In the genomic region with DNA sequence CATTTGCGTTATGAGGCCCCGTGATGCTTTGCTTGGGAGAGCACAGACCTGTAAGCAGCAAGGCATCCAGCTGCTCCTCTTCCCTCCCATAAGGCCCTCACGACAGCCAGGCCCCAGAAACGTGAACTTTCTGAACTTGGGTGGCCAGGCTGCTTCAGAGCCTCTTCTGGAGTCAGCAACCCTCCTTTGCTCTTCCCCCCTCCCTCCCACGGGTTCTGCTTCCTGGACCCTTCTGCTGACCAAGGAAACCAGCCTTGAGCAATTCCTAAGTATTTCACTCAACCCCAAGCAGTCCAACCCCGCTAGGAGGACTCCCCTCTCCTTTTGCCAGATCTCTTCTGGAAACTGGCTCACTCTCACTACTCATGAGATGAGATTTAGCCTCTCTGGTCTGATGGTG, we compare ENCODE assay signal across 11 cellular contexts.
DNase-seq lines count a peak whose midpoint lies in the region; ATAC-seq and TF ChIP-seq lines count a peak whose summit lies in the region.
"Had no signal": no experiment of that assay in that cellular context is flagged by ENCODE, and none has a peak within 500 bp of the region (broad histone marks: within the 10 kb centered on the region; RNA-seq: fewer than 3 reads in every experiment).

No MANE protein-coding gene starts in this region.

- H3K36me3 Mint-ChIP-seq in naive thymus-derived CD8-positive, alpha-beta T cell: no peaks in the 10 kb centered on the region
- H3K36me3 Mint-ChIP-seq in WTC11: no peaks in the 10 kb centered on the region

- peaks cover 13 to 28% (median 21%) of the 10 kb centered on the region in 4 donors for H3K4me1 Mint-ChIP-seq in naive thymus-derived CD8-positive, alpha-beta T cell
- peaks cover 8% of the 10 kb centered on the region for H3K4me1 Mint-ChIP-seq in WTC11

- H3K27me3 Mint-ChIP-seq in naive thymus-derived CD8-positive, alpha-beta T cell: no peaks in the 10 kb centered on the region
- no peaks in the 10 kb centered on the region for H3K27me3 Mint-ChIP-seq in WTC11 (ENCODE audit: low read depth)

- DNase-seq in cerebellar cortex (ENCODE audit: low spot score) (peak; percentile 48), left kidney (ENCODE audit: low read depth, low spot score) (peak; percentile 57), smooth muscle cell of the brain vasculature (ENCODE audit: low read depth, low spot score) (peak; percentile 69), NCI-H128 (lab: John Stamatoyannopoulos, UW; ENCODE audit: unreplicated experiment) (no peak), NCI-H69 (lab: John Stamatoyannopoulos, UW) (no peak), WTC11 (ENCODE audit: low spot score) (no peak)
- DNase-seq in naive thymus-derived CD8-positive, alpha-beta T cell: no peak
- DNase-seq: effector CD4-positive, alpha-beta T cell; stimulated activated CD4-positive, alpha-beta T cell treated with anti-CD3 and anti-CD28 coated beads, Interleukin-1b, Interleukin-23, amount 100 ng/mL, for 48 hours had no signal

- no peak for ATAC-seq in naive thymus-derived CD8-positive, alpha-beta T cell
- no peak for ATAC-seq in WTC11

- POLR2A ChIA-PET in naive thymus-derived CD8-positive, alpha-beta T cell (lab: Charles Lee): interaction anchor here (7.3 kb wide), 1 partner anchor 7 kb away, joined by 51 read pairs; no protein-coding TSS in a partner anchor
- POLR2A ChIA-PET in WTC11 (lab: Charles Lee): no interaction called here

- peak overlapping the region; percentile 99 for H3K27ac ChIP-seq in KOPT-K1 (ENCODE audit: low read depth, low read length, poor library complexity, severe bottlenecking)
- H3K27ac ChIP-seq: SK-N-MC had no signal

- peak overlapping the region in 3 of 10 donors; percentile 53 to 75 (median 75) for H3K27ac Mint-ChIP-seq in naive thymus-derived CD8-positive, alpha-beta T cell
- H3K27ac Mint-ChIP-seq in WTC11: no peak overlapping the region

- no peaks in the 10 kb centered on the region for H3K36me3 ChIP-seq in KOPT-K1 (ENCODE audit: insufficient read depth, low read length)

- CTCF ChIA-PET in WTC11 (lab: Charles Lee): no interaction called here

- no peaks in the 10 kb centered on the region for H3K9me3 ChIP-seq in KOPT-K1 (ENCODE audit: insufficient read depth, low read length, poor library complexity, severe bottlenecking)

- H3K4me3 Mint-ChIP-seq in naive thymus-derived CD8-positive, alpha-beta T cell: peak overlapping the region in 3 of 10 donors; percentile 10 to 46 (median 21)
- no peak overlapping the region for H3K4me3 Mint-ChIP-seq in WTC11

- no peak for TF ChIP-seq CTCF in WTC11 (IDR thresholded peaks at IDR 0.05)

- peaks cover 0 to 7% (median 0%) of the 10 kb centered on the region in 9 donors for H3K9me3 Mint-ChIP-seq in naive thymus-derived CD8-positive, alpha-beta T cell
- no peaks in the 10 kb centered on the region for H3K9me3 Mint-ChIP-seq in WTC11

TF ChIP-seq in WTC11, 78 proteins besides CTCF, POLR2A, EP300 and RAD21:
- TF ChIP-seq ERG (CRISPR knock-in tag; IDR thresholded peaks at IDR 0.05): no peak
- no peak for TF ChIP-seq HMGA2 (CRISPR knock-in tag; IDR thresholded peaks at IDR 0.05)
- TF ChIP-seq, protein P1, sequence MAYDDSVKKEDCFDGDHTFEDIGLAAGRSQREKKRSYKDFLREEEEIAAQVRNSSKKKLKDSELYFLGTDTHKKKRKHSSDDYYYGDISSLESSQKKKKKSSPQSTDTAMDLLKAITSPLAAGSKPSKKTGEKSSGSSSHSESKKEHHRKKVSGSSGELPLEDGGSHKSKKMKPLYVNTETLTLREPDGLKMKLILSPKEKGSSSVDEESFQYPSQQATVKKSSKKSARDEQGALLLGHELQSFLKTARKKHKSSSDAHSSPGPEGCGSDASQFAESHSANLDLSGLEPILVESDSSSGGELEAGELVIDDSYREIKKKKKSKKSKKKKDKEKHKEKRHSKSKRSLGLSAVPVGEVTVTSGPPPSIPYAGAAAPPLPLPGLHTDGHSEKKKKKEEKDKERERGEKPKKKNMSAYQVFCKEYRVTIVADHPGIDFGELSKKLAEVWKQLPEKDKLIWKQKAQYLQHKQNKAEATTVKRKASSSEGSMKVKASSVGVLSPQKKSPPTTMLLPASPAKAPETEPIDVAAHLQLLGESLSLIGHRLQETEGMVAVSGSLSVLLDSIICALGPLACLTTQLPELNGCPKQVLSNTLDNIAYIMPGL (CRISPR knock-in tag; IDR thresholded peaks at IDR 0.05): no peak
- TF ChIP-seq RELA (CRISPR knock-in tag; IDR thresholded peaks at IDR 0.05; ENCODE audit: borderline replicate concordance): no peak
- TF ChIP-seq SOX15 (CRISPR knock-in tag; IDR thresholded peaks at IDR 0.05): no peak
- no peak for TF ChIP-seq PRRX2 (CRISPR knock-in tag; IDR thresholded peaks at IDR 0.05)
- no peak for TF ChIP-seq ZNF423 (CRISPR knock-in tag; IDR thresholded peaks at IDR 0.05)
- no peak for TF ChIP-seq KAT7 (CRISPR knock-in tag; IDR thresholded peaks at IDR 0.05; ENCODE audit: borderline replicate concordance)
- TF ChIP-seq, protein P2, sequence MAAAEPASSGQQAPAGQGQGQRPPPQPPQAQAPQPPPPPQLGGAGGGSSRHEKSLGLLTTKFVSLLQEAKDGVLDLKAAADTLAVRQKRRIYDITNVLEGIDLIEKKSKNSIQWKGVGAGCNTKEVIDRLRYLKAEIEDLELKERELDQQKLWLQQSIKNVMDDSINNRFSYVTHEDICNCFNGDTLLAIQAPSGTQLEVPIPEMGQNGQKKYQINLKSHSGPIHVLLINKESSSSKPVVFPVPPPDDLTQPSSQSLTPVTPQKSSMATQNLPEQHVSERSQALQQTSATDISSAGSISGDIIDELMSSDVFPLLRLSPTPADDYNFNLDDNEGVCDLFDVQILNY (CRISPR knock-in tag; IDR thresholded peaks at IDR 0.05): no peak
- no peak for TF ChIP-seq CREB1 (CRISPR knock-in tag; IDR thresholded peaks at IDR 0.05)
- TF ChIP-seq SMAD4 (CRISPR knock-in tag; IDR thresholded peaks at IDR 0.05): no peak
- no peak for TF ChIP-seq ZNF416 (CRISPR knock-in tag; IDR thresholded peaks at IDR 0.05)
- TF ChIP-seq ETV6 (CRISPR knock-in tag; IDR thresholded peaks at IDR 0.05): no peak
- TF ChIP-seq NFATC4 (CRISPR knock-in tag; IDR thresholded peaks at IDR 0.05): no peak

Comparison
In these comparisons a context has a peak if more than half of its experiments do, and no peak if none do; other contexts are left out.
1. DNase-seq: peak in cerebellar cortex (single experiment), left kidney (single experiment) and smooth muscle cell of the brain vasculature (single experiment); none in NCI-H128 (single experiment), NCI-H69 (single experiment), naive thymus-derived CD8-positive, alpha-beta T cell (0 of 10) and WTC11 (single experiment).